8 cellular contexts compared by ENCODE assay signal in genomic region chr3:16885588-16885903, GRCh38. TPM values are rescaled to one million over a fixed set of nuclear protein-coding genes. Genes with fewer than 3 reads are reported as not detected.
DNase-seq lines count a peak whose midpoint lies in the region; ATAC-seq lines count a peak whose summit lies in the region.

No MANE protein-coding gene starts in this region.

- no peaks in the 10 kb centered on the region for H3K36me3 ChIP-seq in CD4-positive, CD25-positive, alpha-beta regulatory T cell (ENCODE audit: control insufficient read depth, insufficient read depth, low read length)

- peaks cover 37% of the 10 kb centered on the region for H3K4me1 ChIP-seq in CD4-positive, CD25-positive, alpha-beta regulatory T cell (ENCODE audit: control insufficient read depth, insufficient read depth, low read length, poor library complexity, severe bottlenecking)

- ATAC-seq in CD4-positive, CD25-positive, alpha-beta regulatory T cell (ENCODE audit: low read depth in 2 of 2): peak; percentile 12 to 22
- peak; percentile 25 for ATAC-seq in GM21423 (IDR thresholded peaks at IDR 0.05; ENCODE audit: unreplicated experiment)
- peak in 1 of 2 donors; percentile 28 for ATAC-seq in natural killer cell treated with Interleukin-12 subunit alpha and Interleukin-12 subunit beta and Interleukin-15 and Interleukin-18, amount 100 ng/mL, for 72 hours

- H3K9me3 Mint-ChIP-seq in CD4-positive, CD25-positive, alpha-beta regulatory T cell: no peaks in the 10 kb centered on the region
- no peaks in the 10 kb centered on the region for H3K9me3 Mint-ChIP-seq in IgD-negative memory B cell
- no peaks in the 10 kb centered on the region for H3K9me3 Mint-ChIP-seq in natural killer cell treated with Interleukin-12 subunit alpha and Interleukin-12 subunit beta and Interleukin-15 and Interleukin-18, amount 100 ng/mL, for 72 hours

- H3K36me3 Mint-ChIP-seq in CD4-positive, CD25-positive, alpha-beta regulatory T cell: no peaks in the 10 kb centered on the region
- H3K36me3 Mint-ChIP-seq in IgD-negative memory B cell: no peaks in the 10 kb centered on the region
- no peaks in the 10 kb centered on the region for H3K36me3 Mint-ChIP-seq in natural killer cell treated with Interleukin-12 subunit alpha and Interleukin-12 subunit beta and Interleukin-15 and Interleukin-18, amount 100 ng/mL, for 72 hours

- peaks cover 9% of the 10 kb centered on the region for H3K27me3 Mint-ChIP-seq in CD4-positive, CD25-positive, alpha-beta regulatory T cell
- no peaks in the 10 kb centered on the region for H3K27me3 Mint-ChIP-seq in IgD-negative memory B cell
- peaks cover 0 to 4% of the 10 kb centered on the region in 2 donors for H3K27me3 Mint-ChIP-seq in natural killer cell treated with Interleukin-12 subunit alpha and Interleukin-12 subunit beta and Interleukin-15 and Interleukin-18, amount 100 ng/mL, for 72 hours

- peak overlapping the region; percentile 95 to 99 (median 98) for H3K4me3 Mint-ChIP-seq in CD4-positive, CD25-positive, alpha-beta regulatory T cell
- H3K4me3 Mint-ChIP-seq in IgD-negative memory B cell: peak overlapping the region; percentile 91 to 98 (median 95)
- peak overlapping the region; percentile 96 for H3K4me3 Mint-ChIP-seq in natural killer cell treated with Interleukin-12 subunit alpha and Interleukin-12 subunit beta and Interleukin-15 and Interleukin-18, amount 100 ng/mL, for 72 hours

- H3K27ac Mint-ChIP-seq in CD4-positive, CD25-positive, alpha-beta regulatory T cell: peak overlapping the region; percentile 95 to 98 (median 96)
- H3K27ac Mint-ChIP-seq in IgD-negative memory B cell: peak overlapping the region; percentile 93 to 94 (median 93)
- H3K27ac Mint-ChIP-seq in natural killer cell treated with Interleukin-12 subunit alpha and Interleukin-12 subunit beta and Interleukin-15 and Interleukin-18, amount 100 ng/mL, for 72 hours: peak overlapping the region; percentile 87 to 97

- H3K4me3 ChIP-seq in CD4-positive, CD25-positive, alpha-beta regulatory T cell (ENCODE audit: low read depth, low read length): peak overlapping the region; percentile 98

- H3K27ac ChIP-seq in CD4-positive, CD25-positive, alpha-beta regulatory T cell (ENCODE audit: insufficient read depth, low read length, poor library complexity, severe bottlenecking): peak overlapping the region; percentile 77
- peak overlapping the region; percentile 63 for H3K27ac ChIP-seq in cingulate gyrus (ENCODE audit: low read depth, low read length)

- DNase-seq in CD4-positive, CD25-positive, alpha-beta regulatory T cell: peak in 1 of 3 donors; percentile 21
- DNase-seq in natural killer cell treated with Interleukin-12 subunit alpha and Interleukin-12 subunit beta and Interleukin-15 and Interleukin-18, amount 100 ng/mL, for 72 hours (ENCODE audit: low spot score): no peak
- DNase-seq in DMS79 (lab: John Stamatoyannopoulos, UW) (no peak), NCI-H146 (lab: John Stamatoyannopoulos, UW) (no peak), DMS53 (lab: John Stamatoyannopoulos, UW) (no peak)

- no peaks in the 10 kb centered on the region for H3K27me3 ChIP-seq in CD4-positive, CD25-positive, alpha-beta regulatory T cell (ENCODE audit: control insufficient read depth, insufficient read depth, low read length)

- peaks cover 35 to 53% (median 46%) of the 10 kb centered on the region in 4 donors for H3K4me1 Mint-ChIP-seq in CD4-positive, CD25-positive, alpha-beta regulatory T cell
- peaks cover 39 to 54% (median 44%) of the 10 kb centered on the region in 3 donors for H3K4me1 Mint-ChIP-seq in IgD-negative memory B cell
- peaks cover 53 to 56% of the 10 kb centered on the region in 2 donors for H3K4me1 Mint-ChIP-seq in natural killer cell treated with Interleukin-12 subunit alpha and Interleukin-12 subunit beta and Interleukin-15 and Interleukin-18, amount 100 ng/mL, for 72 hours (ENCODE audit: low read depth in 2 of 2)

- no peaks in the 10 kb centered on the region for H3K9me3 ChIP-seq in CD4-positive, CD25-positive, alpha-beta regulatory T cell (ENCODE audit: control insufficient read depth in 2 of 2, low read length in 2 of 2)

RNA-seq across cellular contexts. Expression of gene PLCL2, which starts 0.8 kb away (rescaled TPM):
- 42.9 TPM for total RNA-seq in CD4-positive, CD25-positive, alpha-beta regulatory T cell
- 10 to 100 TPM; 27.1 to 36.4 (median 32.9) TPM for polyA plus RNA-seq in CD4-positive, CD25-positive, alpha-beta regulatory T cell
- polyA plus RNA-seq in IgD-negative memory B cell: 43.4 TPM
- 10 to 100 TPM; 12.5 to 17.2 TPM for total RNA-seq in natural killer cell treated with Interleukin-12 subunit alpha and Interleukin-12 subunit beta and Interleukin-15 and Interleukin-18, amount 100 ng/mL, for 72 hours
